In the genomic region with DNA sequence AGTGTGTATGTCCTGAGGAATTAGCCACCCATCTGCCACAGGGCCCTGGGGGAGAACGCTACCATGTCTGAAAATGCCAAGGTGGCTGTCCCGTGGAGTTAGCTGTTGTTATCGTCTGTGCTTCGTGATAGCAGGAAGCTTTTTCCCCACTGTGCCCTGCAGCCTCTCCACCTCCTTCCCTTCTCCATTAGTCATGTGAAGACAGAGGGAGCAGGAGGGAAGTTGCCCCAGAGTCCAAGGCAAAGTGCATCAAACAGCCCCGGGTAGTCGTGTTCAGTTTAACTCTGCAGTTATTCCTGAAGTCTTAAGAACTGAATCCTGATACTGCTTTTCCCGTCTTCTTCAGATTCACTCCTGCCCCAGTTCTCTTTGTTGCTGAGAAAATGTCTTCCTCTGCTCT, we compare ENCODE assay signal across 20 cellular contexts. TPM values are rescaled to one million over a fixed set of nuclear protein-coding genes. Genes with fewer than 3 reads are reported as not detected.
"Had no signal": no experiment of that assay in that cellular context is flagged by ENCODE, and none has a peak within 500 bp of the region (broad histone marks: within the 10 kb centered on the region; RNA-seq: fewer than 3 reads in every experiment).

No MANE protein-coding gene starts in this region.

RNA-seq across cellular contexts. Expression of gene MRGPRE, which starts 30.3 kb away (rescaled TPM):
- total RNA-seq: activated naive CD4-positive, alpha-beta T cell treated with anti-CD3 and anti-CD28 coated beads for 36 hours; activated naive CD4-positive, alpha-beta T cell treated with anti-CD3 and anti-CD28 coated beads, Interleukin-2, amount 50 U/mL, for 72 hours; activated naive CD8-positive, alpha-beta T cell treated with anti-CD3 and anti-CD28 coated beads for 36 hours; activated naive CD8-positive, alpha-beta T cell treated with anti-CD3 and anti-CD28 coated beads, Interleukin-2, amount 10 ng/mL, durations not matched to agents 7 days and 5 days; activated T-cell treated with anti-CD3 and anti-CD28 coated beads, Interleukin-2, amount 50 U/mL, for 4 hours; activated T-cell treated with anti-CD3 and anti-CD28 coated beads, Interleukin-2, amount 50 U/mL, for 72 hours; activated T-helper 1 cell treated with anti-CD3 and anti-CD28 coated beads, Interleukin-12 subunit alpha, Interleukin-12 subunit beta, Interleukin-2, Interleukin-4 antibody, amounts not matched to agents 30 ng/mL and 10 ng/mL and 1 ng/mL, durations not matched to agents 14 hours and 24 hours and 36 hours; activated T-helper 17 cell treated with anti-CD3 and anti-CD28 coated beads, Interleukin-2, amount 50 U/mL, for 72 hours; activated T-helper 2 cell treated with anti-CD3 and anti-CD28 coated beads, Interferon-gamma antibody, Interleukin-2, Interleukin-4, amounts not matched to agents 10 μg/mL and 5 μg/mL and 100 μg/mL, durations not matched to agents 14 hours and 24 hours and 36 hours; adrenal gland; aorta; ascending aorta; astrocyte; body of pancreas; breast epithelium; bronchial epithelial cell; cardiac muscle cell had no signal
- polyA plus RNA-seq: adrenal gland, aorta, cardiac muscle cell had no signal

RNA-seq across cellular contexts. Expression of gene MRGPRG, which starts 43.9 kb away (rescaled TPM):
- total RNA-seq: activated naive CD4-positive, alpha-beta T cell treated with anti-CD3 and anti-CD28 coated beads for 36 hours; activated naive CD4-positive, alpha-beta T cell treated with anti-CD3 and anti-CD28 coated beads, Interleukin-2, amount 50 U/mL, for 72 hours; activated naive CD8-positive, alpha-beta T cell treated with anti-CD3 and anti-CD28 coated beads for 36 hours; activated naive CD8-positive, alpha-beta T cell treated with anti-CD3 and anti-CD28 coated beads, Interleukin-2, amount 10 ng/mL, durations not matched to agents 7 days and 5 days; activated T-cell treated with anti-CD3 and anti-CD28 coated beads, Interleukin-2, amount 50 U/mL, for 4 hours; activated T-cell treated with anti-CD3 and anti-CD28 coated beads, Interleukin-2, amount 50 U/mL, for 72 hours; activated T-helper 1 cell treated with anti-CD3 and anti-CD28 coated beads, Interleukin-12 subunit alpha, Interleukin-12 subunit beta, Interleukin-2, Interleukin-4 antibody, amounts not matched to agents 30 ng/mL and 10 ng/mL and 1 ng/mL, durations not matched to agents 14 hours and 24 hours and 36 hours; activated T-helper 17 cell treated with anti-CD3 and anti-CD28 coated beads, Interleukin-2, amount 50 U/mL, for 72 hours; activated T-helper 2 cell treated with anti-CD3 and anti-CD28 coated beads, Interferon-gamma antibody, Interleukin-2, Interleukin-4, amounts not matched to agents 10 μg/mL and 5 μg/mL and 100 μg/mL, durations not matched to agents 14 hours and 24 hours and 36 hours; adrenal gland; aorta; ascending aorta; astrocyte; body of pancreas; breast epithelium; bronchial epithelial cell; cardiac muscle cell; cardiac septum; cerebellum had no signal
- polyA plus RNA-seq: adipose tissue, adrenal gland, aorta, cardiac muscle cell had no signal
